In genomic region chr5:179986328-179986727, GRCh38 we compare ENCODE assay signal across 17 cellular contexts.
A peak's percentile ranks its signal among the peaks of the same experiment; 100 is the strongest.
DNase-seq lines count a peak whose midpoint lies in the region; ATAC-seq and TF ChIP-seq lines count a peak whose summit lies in the region.
"Had no signal": no experiment of that assay in that cellular context is flagged by ENCODE, and none has a peak within 500 bp of the region (broad histone marks: within the 10 kb centered on the region; RNA-seq: fewer than 3 reads in every experiment).

No MANE protein-coding gene starts in this region.

- no peaks in the 10 kb centered on the region for H3K9me3 ChIP-seq in mammary epithelial cell (replicated peaks; ENCODE audit: insufficient read depth, low read length)
- no peaks in the 10 kb centered on the region for H3K9me3 ChIP-seq in upper lobe of right lung
- no peaks in the 10 kb centered on the region for H3K9me3 ChIP-seq in ovary
- H3K9me3 ChIP-seq: SJCRH30, tibial artery had no signal

- H3K36me3 ChIP-seq in mammary epithelial cell (ENCODE audit: insufficient read depth, low read length) (no peaks in the 10 kb centered on the region), upper lobe of right lung (no peaks in the 10 kb centered on the region), ovary (no peaks in the 10 kb centered on the region)
- H3K36me3 ChIP-seq: tibial artery had no signal

- CTCF ChIA-PET in MCF 10A (lab: Yijun Ruan, JAX): no interaction called here
- CTCF ChIA-PET in mammary epithelial cell (lab: Charles Lee; ENCODE audit: low non-redundant PET): no interaction called here

- no peaks in the 10 kb centered on the region for H3K9me3 Mint-ChIP-seq in MCF 10A (ENCODE audit: unreplicated experiment)
- H3K9me3 Mint-ChIP-seq: HFFc6 had no signal

- BruUV-seq in MCF 10A (replicated peaks; lab: Mats Ljungman, UMichigan) (no TSS peak), mammary epithelial cell (replicated peaks; lab: Mats Ljungman, UMichigan) (no TSS peak)

- H3K9ac ChIP-seq in mammary epithelial cell (ENCODE audit: insufficient read depth, low read length): no peak overlapping the region

- no peak for TF ChIP-seq CTCF in MCF 10A (IDR thresholded peaks at IDR 0.05; ENCODE audit: unreplicated experiment)
- TF ChIP-seq CTCF in mammary epithelial cell (conservative IDR thresholded peaks at IDR 0.05 in 1 of 2, IDR thresholded peaks at IDR 0.05 in 1 of 2; ENCODE audit: extremely low read depth in 1 of 2, insufficient read depth in 1 of 2, low read depth in 1 of 2, low read length in 2 of 2): no peak
- peak in 49 of 56 donors; percentile 12 to 70 (median 44) for TF ChIP-seq CTCF in dorsolateral prefrontal cortex (IDR thresholded peaks at IDR 0.05 in 54 of 56, conservative IDR thresholded peaks at IDR 0.05 in 2 of 56; ENCODE audit: low read depth in 1 of 56, partially characterized antibody in 56 of 56)
- peak; percentile 20 for TF ChIP-seq CTCF in upper lobe of right lung (IDR thresholded peaks at IDR 0.05)
- no peak for TF ChIP-seq CTCF in ovary (IDR thresholded peaks at IDR 0.05)

- intact Hi-C loops in MCF 10A (cut with micrococcal nuclease): no loop called here
- intact Hi-C loops in mammary epithelial cell (cut with micrococcal nuclease): loop anchor here (2.0 kb wide), 1 partner anchor 104 kb away; no protein-coding TSS in a partner anchor
- intact Hi-C loops in dorsolateral prefrontal cortex (cut with DNase I): loop anchor here (2.0 to 5.0 kb wide), 4 partner anchors 41 to 104 kb away; partner anchors contain the start of gene RNF130 (in 1 of the 2)
- intact Hi-C loops in upper lobe of right lung (cut with DNase I): no loop called here
- intact Hi-C loops in ovary (cut with DNase I): no loop called here

- no peaks in the 10 kb centered on the region for H3K27me3 Mint-ChIP-seq in MCF 10A (ENCODE audit: insufficient read depth, unreplicated experiment)
- H3K27me3 Mint-ChIP-seq: activated naive CD8-positive, alpha-beta T cell treated with anti-CD3 and anti-CD28 coated beads, Interleukin-2, amount 10 ng/mL, durations not matched to agents 7 days and 5 days had no signal

- ATAC-seq in upper lobe of right lung (peak; percentile 79), GM19467 (IDR thresholded peaks at IDR 0.05; ENCODE audit: unreplicated experiment) (no peak)

- no peak overlapping the region for H3K4me3 Mint-ChIP-seq in MCF 10A (ENCODE audit: unreplicated experiment)
- H3K4me3 Mint-ChIP-seq: activated naive CD8-positive, alpha-beta T cell treated with anti-CD3 and anti-CD28 coated beads, Interleukin-2, amount 10 ng/mL, durations not matched to agents 7 days and 5 days; HFFc6 had no signal

- 91% methylated on average over 6 of the region's 6 CpGs for WGBS in mammary epithelial cell (ENCODE audit: low coverage, missing lambda C conversion rate)
- WGBS in ovary, 3 donors: 68 to 77% (median 72%) methylated on average over 6 of the region's 6 CpGs

- H3K27ac Mint-ChIP-seq in MCF 10A (ENCODE audit: low read depth, unreplicated experiment): no peak overlapping the region
- H3K27ac Mint-ChIP-seq: activated naive CD8-positive, alpha-beta T cell treated with anti-CD3 and anti-CD28 coated beads, Interleukin-2, amount 10 ng/mL, durations not matched to agents 7 days and 5 days; HFFc6 had no signal

- H3K79me2 ChIP-seq in mammary epithelial cell (ENCODE audit: insufficient read depth, low read length): no peaks in the 10 kb centered on the region

- H3K27ac ChIP-seq in mammary epithelial cell (ENCODE audit: insufficient read depth, low read depth, low read length) (no peak overlapping the region), dorsolateral prefrontal cortex (peak overlapping the region in 11 of 59 donors; percentile 5 to 49 (median 35)), upper lobe of right lung (no peak overlapping the region), ovary (no peak overlapping the region)
- H3K27ac ChIP-seq: SJCRH30, tibial artery had no signal

- H3K4me2 ChIP-seq in mammary epithelial cell (ENCODE audit: insufficient read depth, low read depth, low read length): no peak overlapping the region

- H3K4me3 ChIP-seq in mammary epithelial cell (replicated peaks in 1 of 3; ENCODE audit: insufficient read depth in 1 of 3, low read depth in 2 of 3, low read length in 3 of 3) (no peak overlapping the region), dorsolateral prefrontal cortex (no peak overlapping the region), upper lobe of right lung (no peak overlapping the region), ovary (no peak overlapping the region)
- H3K4me3 ChIP-seq: SJCRH30, tibial artery had no signal

- TF ChIP-seq EP300 in ovary (IDR thresholded peaks at IDR 0.05): no peak

- TF ChIP-seq POLR2A in ovary (IDR thresholded peaks at IDR 0.05): no peak

- DNase-seq in MCF 10A (ENCODE audit: unreplicated experiment): peak; percentile 9
- DNase-seq in mammary epithelial cell: no peak
- DNase-seq in dorsolateral prefrontal cortex: no peak
- DNase-seq in kidney tubule cell (ENCODE audit: low spot score): peak; percentile 13
- DNase-seq in upper lobe of right lung: no peak
- DNase-seq in NCI-H748 treated with DMSO at 0.1 percent for 48 hours (lab: John Stamatoyannopoulos, UW): no peak
- no peak for DNase-seq in ovary
- DNase-seq: activated CD4-positive, CD25-positive, alpha-beta regulatory T cell; activated CD8-positive, alpha-beta memory T cell treated with anti-CD3 and anti-CD28 coated beads, Interleukin-2, amount 50 U/mL, for 48 hours; activated naive CD8-positive, alpha-beta T cell treated with anti-CD3 and anti-CD28 coated beads, Interleukin-2, amount 10 ng/mL, durations not matched to agents 7 days and 5 days; COR-L47; foreskin fibroblast; HFFc6; kidney glomerular epithelial cell; SJCRH30; tibial artery had no signal

- POLR2A ChIA-PET in MCF 10A (lab: Yijun Ruan, JAX): no interaction called here

- H4K20me1 ChIP-seq in mammary epithelial cell (ENCODE audit: insufficient read depth, low read length): no peaks in the 10 kb centered on the region

- no peak overlapping the region for H2AFZ ChIP-seq in mammary epithelial cell (ENCODE audit: low read depth, low read length)

- in situ Hi-C loops in mammary epithelial cell (cut with MboI; ENCODE audit: low sequenced_read_pairs in 2 of 2): no loop called here

- H3K4me1 Mint-ChIP-seq in MCF 10A (ENCODE audit: insufficient read depth, unreplicated experiment): no peaks in the 10 kb centered on the region
- H3K4me1 Mint-ChIP-seq: activated naive CD8-positive, alpha-beta T cell treated with anti-CD3 and anti-CD28 coated beads, Interleukin-2, amount 10 ng/mL, durations not matched to agents 7 days and 5 days had no signal

- dilution Hi-C loops in mammary epithelial cell (cut with HindIII; ENCODE audit: low sequenced_read_pairs): no loop called here

- no peaks in the 10 kb centered on the region for H3K4me1 ChIP-seq in mammary epithelial cell (ENCODE audit: insufficient read depth, low read length)
- H3K4me1 ChIP-seq in upper lobe of right lung: no peaks in the 10 kb centered on the region
- no peaks in the 10 kb centered on the region for H3K4me1 ChIP-seq in ovary (ENCODE audit: insufficient read depth)
- H3K4me1 ChIP-seq: SJCRH30, tibial artery had no signal

- no peaks in the 10 kb centered on the region for H3K36me3 Mint-ChIP-seq in MCF 10A (ENCODE audit: insufficient read depth, unreplicated experiment)
- H3K36me3 Mint-ChIP-seq: activated naive CD8-positive, alpha-beta T cell treated with anti-CD3 and anti-CD28 coated beads, Interleukin-2, amount 10 ng/mL, durations not matched to agents 7 days and 5 days had no signal

- no peaks in the 10 kb centered on the region for H3K27me3 ChIP-seq in mammary epithelial cell (ENCODE audit: insufficient read depth, low read length)
- no peaks in the 10 kb centered on the region for H3K27me3 ChIP-seq in dorsolateral prefrontal cortex
- H3K27me3 ChIP-seq in upper lobe of right lung: no peaks in the 10 kb centered on the region
- H3K27me3 ChIP-seq in ovary: no peaks in the 10 kb centered on the region
- H3K27me3 ChIP-seq: SJCRH30, tibial artery had no signal

Comparison
In these comparisons a context has a peak if more than half of its experiments do, and no peak if none do; other contexts are left out.
1. DNase-seq: peak in MCF 10A (single experiment) and kidney tubule cell (single experiment); none in mammary epithelial cell (single experiment), dorsolateral prefrontal cortex (0 of 10), upper lobe of right lung (single experiment), NCI-H748 treated with DMSO at 0.1 percent for 48 hours (single experiment) and ovary (0 of 5).
2. intact Hi-C loops: an anchor here in mammary epithelial cell (2.0 kb wide) and dorsolateral prefrontal cortex (2.0 to 5.0 kb wide); none called in MCF 10A, upper lobe of right lung and ovary.
3. CTCF ChIP-seq: peak in dorsolateral prefrontal cortex (49 of 56) and upper lobe of right lung (single experiment); none in MCF 10A (single experiment), mammary epithelial cell (0 of 2) and ovary (0 of 3).